ENCODE assay signal across 8 cellular contexts in the genomic region with DNA sequence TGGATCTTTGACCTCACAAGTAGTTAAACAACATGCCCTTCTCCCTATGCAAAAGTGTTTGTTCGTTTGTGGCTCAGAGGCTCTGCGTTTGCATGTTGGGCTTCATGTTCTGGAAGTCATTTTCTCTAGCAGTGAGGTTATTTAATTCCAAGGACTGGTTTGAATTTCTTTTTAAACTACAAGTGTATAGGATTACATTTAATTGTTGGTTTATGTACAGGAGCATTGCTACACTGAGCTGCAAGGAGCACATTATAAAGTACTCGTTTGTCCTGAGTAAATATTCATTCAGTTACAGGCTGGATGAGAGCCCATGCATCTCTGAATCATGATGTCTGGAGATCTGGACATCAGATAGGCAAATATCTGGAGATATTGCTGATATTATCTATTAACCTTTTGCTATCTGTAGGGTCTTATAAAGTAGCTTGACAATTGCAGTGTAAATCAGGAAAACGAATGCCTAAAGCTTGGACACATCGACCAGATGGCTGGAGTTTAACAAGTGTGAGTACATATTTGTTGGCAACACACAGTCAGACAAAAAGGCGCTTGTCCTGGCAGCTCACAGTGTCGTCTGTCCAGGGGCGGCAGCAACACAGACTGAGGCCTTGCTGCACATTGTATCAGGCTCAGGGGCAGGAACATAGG.
A peak's percentile ranks its signal among the peaks of the same experiment; 100 is the strongest.
DNase-seq lines count a peak whose midpoint lies in the region; FAIRE-seq and TF ChIP-seq lines count a peak whose summit lies in the region.
"Had no signal": no experiment of that assay in that cellular context is flagged by ENCODE, and none has a peak within 500 bp of the region (broad histone marks: within the 10 kb centered on the region; RNA-seq: fewer than 3 reads in every experiment).

No MANE protein-coding gene starts in this region.

- TF ChIP-seq CTCF in esophagus squamous epithelium (IDR thresholded peaks at IDR 0.05), result no peak

- no peak for TF ChIP-seq POLR2A in esophagus squamous epithelium (IDR thresholded peaks at IDR 0.05)

- H3K4me1 ChIP-seq in esophagus squamous epithelium, result peaks cover 0 to 16% (median 4%) of the 10 kb centered on the region in 3 donors

- H3K27me3 ChIP-seq in esophagus squamous epithelium, result no peaks in the 10 kb centered on the region

- intact Hi-C loops in head of caudate nucleus (cut with DNase I) (no loop called here), esophagus squamous epithelium (cut with DNase I) (no loop called here)

- no peaks in the 10 kb centered on the region for H3K36me3 ChIP-seq in esophagus squamous epithelium

- no peaks in the 10 kb centered on the region for H3K9me3 ChIP-seq in esophagus squamous epithelium

- WGBS in esophagus squamous epithelium, 2 donors, result 61 to 73% methylated on average over 5 to 7 of the region's 8 CpGs

- H3K4me3 ChIP-seq in esophagus squamous epithelium, result no peak overlapping the region

- H3K27ac ChIP-seq in esophagus squamous epithelium, result no peak overlapping the region

- DNase-seq in HCEC 1CT (peak; percentile 79), RCC 7860 (ENCODE audit: low spot score) (peak; percentile 7), head of caudate nucleus (peak in 38 of 42 donors; percentile 10 to 72 (median 48)), stromal cell of bone marrow (ENCODE audit: low read depth) (peak; percentile 67), OCI-M1 (lab: John Stamatoyannopoulos, UW) (no peak), AML-193 (lab: John Stamatoyannopoulos, UW) (no peak), esophagus squamous epithelium (lab: John Stamatoyannopoulos, UW) (no peak)
- DNase-seq: activated CD4-positive, CD25-positive, alpha-beta regulatory T cell had no signal

- FAIRE-seq in RCC 7860 (lab: Jason Lieb, UNC), result no peak

Comparison
In these comparisons a context has a peak if more than half of its experiments do, and no peak if none do; other contexts are left out.
1. DNase-seq: peak in HCEC 1CT (single experiment), RCC 7860 (single experiment), head of caudate nucleus (38 of 42) and stromal cell of bone marrow (single experiment); none in OCI-M1 (single experiment), AML-193 (0 of 2) and esophagus squamous epithelium (single experiment).